ENCODE assay signal across 13 cellular contexts in the genomic region with DNA sequence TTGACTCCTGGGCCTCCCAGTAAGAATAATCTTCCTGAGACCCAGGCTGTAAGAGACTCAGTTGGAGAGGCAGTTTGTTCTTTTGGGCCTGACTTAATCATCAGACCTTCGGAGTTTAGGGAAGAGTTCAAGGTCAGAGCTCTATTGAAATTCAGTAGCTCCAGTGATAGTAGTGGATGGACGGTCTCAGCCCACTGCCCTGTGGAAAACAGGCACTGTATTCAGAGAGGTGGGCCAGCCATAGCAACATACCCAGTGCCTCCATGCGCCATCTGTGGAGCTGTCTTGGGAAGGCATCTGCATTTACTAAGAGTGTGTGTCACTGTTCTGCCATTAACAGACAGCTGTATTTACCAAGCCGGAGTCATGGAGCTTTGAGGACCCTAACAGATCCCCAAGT. TPM values are rescaled to one million over a fixed set of nuclear protein-coding genes. Genes with fewer than 3 reads are reported as not detected.
DNase-seq lines count a peak whose midpoint lies in the region; ATAC-seq, FAIRE-seq and TF ChIP-seq lines count a peak whose summit lies in the region.
"Had no signal": no experiment of that assay in that cellular context is flagged by ENCODE, and none has a peak within 500 bp of the region (broad histone marks: within the 10 kb centered on the region; RNA-seq: fewer than 3 reads in every experiment).

No MANE protein-coding gene starts in this region.

- no peak overlapping the region for H2AFZ ChIP-seq in PC-9

- intact Hi-C loops in PC-9 (cut with micrococcal nuclease; ENCODE audit: unreplicated experiment), result no loop called here
- intact Hi-C loops in kidney (cut with DNase I), result no loop called here

- peak overlapping the region; percentile 89; the same call in 1 of the 2 replicates for H3K4me2 ChIP-seq in PC-9
- H3K4me2 ChIP-seq: smooth muscle cell had no signal

- POLR2A ChIA-PET in PC-9 (lab: Charles Lee; ENCODE audit: unreplicated experiment), result interaction anchor here (0.8 kb wide), 1 partner anchor 15 kb away, joined by 5 read pairs; no protein-coding TSS in a partner anchor

- peaks cover 52% of the 10 kb centered on the region for H4K20me1 ChIP-seq in PC-9 (ENCODE audit: insufficient read depth)

- TF ChIP-seq CTCF in PC-9 (conservative IDR thresholded peaks at IDR 0.05) (no peak), kidney (IDR thresholded peaks at IDR 0.05; ENCODE audit: borderline replicate concordance, extremely low read depth, insufficient read depth) (no peak)

- no peak for FAIRE-seq in kidney (lab: Jason Lieb, UNC)

- H3K27ac ChIP-seq in PC-9 (no peak overlapping the region), kidney (ENCODE audit: low read depth in 2 of 2, low read length in 2 of 2) (no peak overlapping the region)

- no TSS peak for BruUV-seq in PC-9 (replicated peaks; lab: Mats Ljungman, UMichigan)

- H3K4me3 ChIP-seq in PC-9 (no peak overlapping the region), kidney (ENCODE audit: low read length in 2 of 2) (no peak overlapping the region)
- H3K4me3 ChIP-seq: smooth muscle cell had no signal

- H3K36me3 ChIP-seq in PC-9 (ENCODE audit: low read depth) (peaks cover 5% of the 10 kb centered on the region; the same call in 1 of the 2 replicates), kidney (ENCODE audit: control insufficient read depth in 1 of 2, insufficient read depth in 2 of 2, low read length in 2 of 2) (peaks cover 4 to 8% of the 10 kb centered on the region in 2 donors)

- H3K27me3 Mint-ChIP-seq in activated naive CD8-positive, alpha-beta T cell, result no peaks in the 10 kb centered on the region
- no peaks in the 10 kb centered on the region for H3K27me3 Mint-ChIP-seq in activated naive CD8-positive, alpha-beta T cell treated with anti-CD3 and anti-CD28 coated beads, Interleukin-2, amount 50 U/mL, for 24 hours
- H3K27me3 Mint-ChIP-seq in stimulated activated memory B cell treated with anti-CD40 and anti-IgM and Interleukin-4, amounts not matched to agents 10 μg/mL and 1 μg/mL and 100 μg/mL, for 72 hours, result no peaks in the 10 kb centered on the region
- H3K27me3 Mint-ChIP-seq: central memory CD8-positive, alpha-beta T cell; memory B cell had no signal

- H3K9me3 ChIP-seq in PC-9 (ENCODE audit: insufficient read depth, low read depth), result no peaks in the 10 kb centered on the region
- no peaks in the 10 kb centered on the region for H3K9me3 ChIP-seq in kidney (ENCODE audit: control insufficient read depth in 1 of 2, low read length in 2 of 2)

- no peaks in the 10 kb centered on the region for H3K27me3 ChIP-seq in PC-9 (ENCODE audit: insufficient read depth, low read depth)

- no peak for DNase-seq in activated naive CD8-positive, alpha-beta T cell treated with anti-CD3 and anti-CD28 coated beads, Interleukin-2, amount 50 U/mL, for 24 hours
- DNase-seq in PC-9 (no peak), kidney (peak; percentile 13), cerebellar nuclear complex (lab: John Stamatoyannopoulos, UW) (no peak), NCI-H128 (lab: John Stamatoyannopoulos, UW; ENCODE audit: unreplicated experiment) (no peak), AG08396 (ENCODE audit: low spot score) (no peak)
- DNase-seq: AML-193, T1000 had no signal

- H3K4me1 Mint-ChIP-seq in activated naive CD8-positive, alpha-beta T cell (ENCODE audit: low read depth), result peaks cover 46% of the 10 kb centered on the region
- H3K4me1 Mint-ChIP-seq in activated naive CD8-positive, alpha-beta T cell treated with anti-CD3 and anti-CD28 coated beads, Interleukin-2, amount 50 U/mL, for 24 hours, result peaks cover 35% of the 10 kb centered on the region
- H3K4me1 Mint-ChIP-seq in stimulated activated memory B cell treated with anti-CD40 and anti-IgM and Interleukin-4, amounts not matched to agents 10 μg/mL and 1 μg/mL and 100 μg/mL, for 72 hours, result peaks cover 43% of the 10 kb centered on the region

- ATAC-seq in activated naive CD8-positive, alpha-beta T cell treated with anti-CD3 and anti-CD28 coated beads, Interleukin-2, amount 50 U/mL, for 24 hours, result no peak
- no peak for ATAC-seq in stimulated activated memory B cell treated with anti-CD40 and anti-IgM and Interleukin-4, amounts not matched to agents 10 μg/mL and 1 μg/mL and 100 μg/mL, for 72 hours

- CTCF ChIA-PET in PC-9 (lab: Charles Lee), result no interaction called here

- peaks cover 51% of the 10 kb centered on the region for H3K79me2 ChIP-seq in PC-9 (ENCODE audit: low read depth)

- H3K27ac Mint-ChIP-seq in activated naive CD8-positive, alpha-beta T cell, result no peak overlapping the region
- H3K27ac Mint-ChIP-seq in activated naive CD8-positive, alpha-beta T cell treated with anti-CD3 and anti-CD28 coated beads, Interleukin-2, amount 50 U/mL, for 24 hours, result no peak overlapping the region
- peak overlapping the region; percentile 60 for H3K27ac Mint-ChIP-seq in stimulated activated memory B cell treated with anti-CD40 and anti-IgM and Interleukin-4, amounts not matched to agents 10 μg/mL and 1 μg/mL and 100 μg/mL, for 72 hours
- H3K27ac Mint-ChIP-seq: memory B cell had no signal

- H3K36me3 Mint-ChIP-seq in activated naive CD8-positive, alpha-beta T cell, result no peaks in the 10 kb centered on the region
- peaks cover 7% of the 10 kb centered on the region for H3K36me3 Mint-ChIP-seq in activated naive CD8-positive, alpha-beta T cell treated with anti-CD3 and anti-CD28 coated beads, Interleukin-2, amount 50 U/mL, for 24 hours (ENCODE audit: low read depth)
- peaks cover 33% of the 10 kb centered on the region for H3K36me3 Mint-ChIP-seq in stimulated activated memory B cell treated with anti-CD40 and anti-IgM and Interleukin-4, amounts not matched to agents 10 μg/mL and 1 μg/mL and 100 μg/mL, for 72 hours

- H3K4me3 Mint-ChIP-seq in activated naive CD8-positive, alpha-beta T cell, result peak overlapping the region; percentile 27
- H3K4me3 Mint-ChIP-seq in activated naive CD8-positive, alpha-beta T cell treated with anti-CD3 and anti-CD28 coated beads, Interleukin-2, amount 50 U/mL, for 24 hours, result no peak overlapping the region
- H3K4me3 Mint-ChIP-seq in stimulated activated memory B cell treated with anti-CD40 and anti-IgM and Interleukin-4, amounts not matched to agents 10 μg/mL and 1 μg/mL and 100 μg/mL, for 72 hours, result no peak overlapping the region
- H3K4me3 Mint-ChIP-seq: central memory CD8-positive, alpha-beta T cell; memory B cell had no signal

- no peaks in the 10 kb centered on the region for H3F3A ChIP-seq in PC-9 (ENCODE audit: insufficient read depth, low read depth)

- no peak overlapping the region for H3K9ac ChIP-seq in kidney (ENCODE audit: low read length in 2 of 2)

- H3K4me1 ChIP-seq in PC-9 (replicated peaks; ENCODE audit: insufficient read depth), result peaks cover 21% of the 10 kb centered on the region
- H3K4me1 ChIP-seq in kidney (ENCODE audit: control insufficient read depth in 1 of 2, insufficient read depth in 1 of 2, low read depth in 1 of 2, low read length in 2 of 2), result peaks cover 10 to 19% of the 10 kb centered on the region in 2 donors

- no peaks in the 10 kb centered on the region for H3K9me2 ChIP-seq in PC-9 (ENCODE audit: insufficient read depth)

- no peaks in the 10 kb centered on the region for H3K9me3 Mint-ChIP-seq in activated naive CD8-positive, alpha-beta T cell (ENCODE audit: low read depth)
- H3K9me3 Mint-ChIP-seq in activated naive CD8-positive, alpha-beta T cell treated with anti-CD3 and anti-CD28 coated beads, Interleukin-2, amount 50 U/mL, for 24 hours, result no peaks in the 10 kb centered on the region
- no peaks in the 10 kb centered on the region for H3K9me3 Mint-ChIP-seq in stimulated activated memory B cell treated with anti-CD40 and anti-IgM and Interleukin-4, amounts not matched to agents 10 μg/mL and 1 μg/mL and 100 μg/mL, for 72 hours
- H3K9me3 Mint-ChIP-seq: central memory CD8-positive, alpha-beta T cell; memory B cell had no signal

RNA-seq across cellular contexts. Expression of a gene that starts 2.9 kb away (rescaled TPM):
- total RNA-seq in PC-9 (2021) (61.7 and 80.2 TPM in 2 replicates), kidney (79.0 TPM)
- 68.7 TPM for polyA plus RNA-seq in kidney (ENCODE audit: insufficient read depth, low read depth, low replicate concordance)

RNA-seq across cellular contexts. Expression of a gene that starts 17.0 kb away (rescaled TPM):
- total RNA-seq in PC-9 (2021) (2.4 and 3.6 TPM in 2 replicates), kidney (4.4 TPM)
- 2.7 TPM for polyA plus RNA-seq in kidney (ENCODE audit: insufficient read depth, low read depth, low replicate concordance)

RNA-seq across cellular contexts. Expression of a gene that starts 21.9 kb away (rescaled TPM):
- total RNA-seq in PC-9 (2021) (37.0 and 43.5 TPM in 2 replicates), kidney (190 TPM)
- 1,445 TPM for polyA plus RNA-seq in kidney (ENCODE audit: insufficient read depth, low read depth, low replicate concordance)

RNA-seq across cellular contexts. Expression of a gene that starts 26.8 kb away (rescaled TPM):
- total RNA-seq in PC-9 (2021) (not detected in 2 replicates), kidney (not detected)
- polyA plus RNA-seq in kidney (ENCODE audit: insufficient read depth, low read depth, low replicate concordance), result not detected
- total RNA-seq: smooth muscle cell had no signal

RNA-seq across cellular contexts. Expression of a gene that starts 35.4 kb away (rescaled TPM):
- total RNA-seq in PC-9 (2021) (0.90 and 1.1 TPM in 2 replicates), kidney (1.0 TPM)
- polyA plus RNA-seq in kidney (ENCODE audit: insufficient read depth, low read depth, low replicate concordance), result 1.3 TPM
- total RNA-seq: smooth muscle cell had no signal
- polyA plus RNA-seq: smooth muscle cell had no signal
